1 cellular context compared by ENCODE assay signal in the genomic region with DNA sequence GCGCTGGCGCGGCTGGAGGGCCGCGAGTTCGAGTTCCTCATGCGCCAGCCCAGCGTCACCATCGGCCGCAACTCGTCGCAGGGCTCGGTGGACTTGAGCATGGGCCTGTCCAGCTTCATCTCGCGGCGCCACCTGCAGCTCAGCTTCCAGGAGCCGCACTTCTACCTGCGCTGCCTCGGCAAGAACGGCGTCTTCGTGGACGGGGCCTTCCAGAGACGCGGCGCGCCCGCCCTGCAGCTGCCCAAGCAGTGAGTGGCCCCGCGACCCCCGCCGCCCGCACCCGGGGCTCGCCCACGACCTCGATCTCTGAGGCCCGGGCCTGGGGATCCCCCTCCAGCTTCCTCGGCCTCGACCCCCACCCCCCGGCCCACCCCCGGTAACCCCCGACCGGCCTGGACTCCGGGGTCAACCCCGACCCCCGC.
TF ChIP-seq lines count a peak whose summit lies in the region.

No MANE protein-coding gene starts in this region.

TF ChIP-seq in GM23338, 12 proteins besides CTCF, POLR2A, EP300 and RAD21:
- TF ChIP-seq, protein P1, sequence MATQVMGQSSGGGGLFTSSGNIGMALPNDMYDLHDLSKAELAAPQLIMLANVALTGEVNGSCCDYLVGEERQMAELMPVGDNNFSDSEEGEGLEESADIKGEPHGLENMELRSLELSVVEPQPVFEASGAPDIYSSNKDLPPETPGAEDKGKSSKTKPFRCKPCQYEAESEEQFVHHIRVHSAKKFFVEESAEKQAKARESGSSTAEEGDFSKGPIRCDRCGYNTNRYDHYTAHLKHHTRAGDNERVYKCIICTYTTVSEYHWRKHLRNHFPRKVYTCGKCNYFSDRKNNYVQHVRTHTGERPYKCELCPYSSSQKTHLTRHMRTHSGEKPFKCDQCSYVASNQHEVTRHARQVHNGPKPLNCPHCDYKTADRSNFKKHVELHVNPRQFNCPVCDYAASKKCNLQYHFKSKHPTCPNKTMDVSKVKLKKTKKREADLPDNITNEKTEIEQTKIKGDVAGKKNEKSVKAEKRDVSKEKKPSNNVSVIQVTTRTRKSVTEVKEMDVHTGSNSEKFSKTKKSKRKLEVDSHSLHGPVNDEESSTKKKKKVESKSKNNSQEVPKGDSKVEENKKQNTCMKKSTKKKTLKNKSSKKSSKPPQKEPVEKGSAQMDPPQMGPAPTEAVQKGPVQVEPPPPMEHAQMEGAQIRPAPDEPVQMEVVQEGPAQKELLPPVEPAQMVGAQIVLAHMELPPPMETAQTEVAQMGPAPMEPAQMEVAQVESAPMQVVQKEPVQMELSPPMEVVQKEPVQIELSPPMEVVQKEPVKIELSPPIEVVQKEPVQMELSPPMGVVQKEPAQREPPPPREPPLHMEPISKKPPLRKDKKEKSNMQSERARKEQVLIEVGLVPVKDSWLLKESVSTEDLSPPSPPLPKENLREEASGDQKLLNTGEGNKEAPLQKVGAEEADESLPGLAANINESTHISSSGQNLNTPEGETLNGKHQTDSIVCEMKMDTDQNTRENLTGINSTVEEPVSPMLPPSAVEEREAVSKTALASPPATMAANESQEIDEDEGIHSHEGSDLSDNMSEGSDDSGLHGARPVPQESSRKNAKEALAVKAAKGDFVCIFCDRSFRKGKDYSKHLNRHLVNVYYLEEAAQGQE (IDR thresholded peaks at IDR 0.05; ENCODE audit: unreplicated experiment), result no peak
